In the genomic region with DNA sequence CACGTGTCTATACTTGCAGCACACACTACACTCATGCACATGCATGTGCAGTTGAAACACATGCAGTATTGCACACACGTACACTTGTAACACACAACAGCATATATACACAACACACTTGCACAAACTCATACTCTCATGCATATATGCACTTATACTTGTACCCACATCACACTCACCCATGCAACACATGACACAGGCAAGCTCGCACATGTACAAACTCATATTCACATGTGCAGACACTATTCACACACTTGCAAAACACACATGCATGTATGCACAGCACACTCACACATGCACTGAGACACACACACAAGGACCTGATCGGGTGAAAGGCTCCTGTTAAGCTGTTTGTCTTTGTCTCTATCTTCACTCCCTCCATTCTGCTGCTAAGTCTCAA, we compare ENCODE assay signal across 1 cellular context.
TF ChIP-seq lines count a peak whose summit lies in the region.

No MANE protein-coding gene starts in this region.

TF ChIP-seq in GM12891, 5 proteins besides CTCF, POLR2A, EP300 and RAD21:
- TF ChIP-seq SPI1 (IDR thresholded peaks at IDR 0.05; ENCODE audit: low read depth, low read length) (no peak), POLR2AphosphoS5 (IDR thresholded peaks at IDR 0.05; ENCODE audit: low read depth, low read length) (no peak), PAX5 (IDR thresholded peaks at IDR 0.05; ENCODE audit: insufficient read depth, low read length, severe bottlenecking) (no peak), TAF1 (IDR thresholded peaks at IDR 0.05; ENCODE audit: low read depth, low read length) (no peak), POU2F2 (IDR thresholded peaks at IDR 0.05; ENCODE audit: low read depth, low read length) (no peak)
TF ChIP-seq in GM12891: peak in this region for 0.
